In genomic region chr22:39526736-39527171, GRCh38 we compare ENCODE assay signal across 9 cellular contexts. TPM values are rescaled to one million over a fixed set of nuclear protein-coding genes. Genes with fewer than 3 reads are reported as not detected.
DNase-seq lines count a peak whose midpoint lies in the region; ATAC-seq and TF ChIP-seq lines count a peak whose summit lies in the region.
"Had no signal": no experiment of that assay in that cellular context is flagged by ENCODE, and none has a peak within 500 bp of the region (broad histone marks: within the 10 kb centered on the region; RNA-seq: fewer than 3 reads in every experiment).

No MANE protein-coding gene starts in this region.

- H3K36me3 ChIP-seq in KOPT-K1 (ENCODE audit: insufficient read depth, low read length): peaks cover 84% of the 10 kb centered on the region

- peak overlapping the region; percentile 98 for H3K4me3 Mint-ChIP-seq in activated T-helper 17 cell treated with anti-CD3 and anti-CD28 coated beads, Interleukin-2, amount 50 U/mL, for 72 hours
- peak overlapping the region; percentile 98 for H3K4me3 Mint-ChIP-seq in neural crest cell

- no peaks in the 10 kb centered on the region for H3K9me3 Mint-ChIP-seq in activated T-helper 17 cell treated with anti-CD3 and anti-CD28 coated beads, Interleukin-2, amount 50 U/mL, for 72 hours
- H3K9me3 Mint-ChIP-seq in neural crest cell: no peaks in the 10 kb centered on the region

- TF ChIP-seq CTCF in neural crest cell (conservative IDR thresholded peaks at IDR 0.05): no peak

- peak overlapping the region; percentile 46 for H3K27ac ChIP-seq in KOPT-K1 (ENCODE audit: low read depth, low read length, poor library complexity, severe bottlenecking)

- peak; percentile 18 for ATAC-seq in activated T-helper 17 cell treated with anti-CD3 and anti-CD28 coated beads, Interleukin-2, amount 50 U/mL, for 72 hours (replicated peaks)
- no peak for ATAC-seq in HG02970 (IDR thresholded peaks at IDR 0.05; ENCODE audit: low FRiP score, unreplicated experiment)

- H3K27ac Mint-ChIP-seq in activated T-helper 17 cell treated with anti-CD3 and anti-CD28 coated beads, Interleukin-2, amount 50 U/mL, for 72 hours: peak overlapping the region; percentile 87
- H3K27ac Mint-ChIP-seq in neural crest cell (ENCODE audit: unreplicated experiment): no peak overlapping the region

- DNase-seq in Daoy (ENCODE audit: low read depth) (peak; percentile 40), neural crest cell (ENCODE audit: low read depth, low spot score) (no peak), hypothalamus (lab: John Stamatoyannopoulos, UW) (no peak), HuH-7.5 (ENCODE audit: low spot score) (no peak), SHP77 treated with DMSO at 0.1 percent for 48 hours (lab: John Stamatoyannopoulos, UW) (no peak)

- no peaks in the 10 kb centered on the region for H3K27me3 Mint-ChIP-seq in activated T-helper 17 cell treated with anti-CD3 and anti-CD28 coated beads, Interleukin-2, amount 50 U/mL, for 72 hours
- peaks cover 38% of the 10 kb centered on the region for H3K27me3 Mint-ChIP-seq in neural crest cell (ENCODE audit: low read depth)

- H3K9me3 ChIP-seq in KOPT-K1 (ENCODE audit: insufficient read depth, low read length, poor library complexity, severe bottlenecking): no peaks in the 10 kb centered on the region

- peaks cover 93% of the 10 kb centered on the region for H3K36me3 Mint-ChIP-seq in activated T-helper 17 cell treated with anti-CD3 and anti-CD28 coated beads, Interleukin-2, amount 50 U/mL, for 72 hours (ENCODE audit: low read depth)
- peaks cover 34% of the 10 kb centered on the region for H3K36me3 Mint-ChIP-seq in neural crest cell (ENCODE audit: low read depth)

- peaks cover 62% of the 10 kb centered on the region for H3K4me1 Mint-ChIP-seq in activated T-helper 17 cell treated with anti-CD3 and anti-CD28 coated beads, Interleukin-2, amount 50 U/mL, for 72 hours
- H3K4me1 Mint-ChIP-seq in neural crest cell: peaks cover 81% of the 10 kb centered on the region

RNA-seq across cellular contexts. Expression of gene RPS19BP1, which starts 5.8 kb away (rescaled TPM):
- 208 and 302 TPM in 2 replicates for total RNA-seq in Daoy (2014; rRNA removed; shearing (Covaris generic))
- total RNA-seq in activated T-helper 17 cell treated with anti-CD3 and anti-CD28 coated beads, Interleukin-2, amount 50 U/mL, for 72 hours: 100 to 1,000 TPM in 1 of 2 donors, 10 to 100 TPM in 1; 61.3 to 102 TPM
- 67.5 and 72.6 TPM in 2 replicates for total RNA-seq in neural crest cell

RNA-seq across cellular contexts. Expression of gene ATF4, which starts 6.4 kb away (rescaled TPM):
- total RNA-seq in Daoy (2014; rRNA removed; shearing (Covaris generic)): 241 and 299 TPM in 2 replicates
- total RNA-seq in activated T-helper 17 cell treated with anti-CD3 and anti-CD28 coated beads, Interleukin-2, amount 50 U/mL, for 72 hours: 100 to 1,000 TPM; 338 to 432 TPM
- 363 and 364 TPM in 2 replicates for total RNA-seq in neural crest cell

RNA-seq across cellular contexts. Expression of gene MIEF1, which starts 24.7 kb away (rescaled TPM):
- 25.7 and 27.2 TPM in 2 replicates for total RNA-seq in Daoy (2014; rRNA removed; shearing (Covaris generic))
- 10 to 100 TPM; 34.7 to 54.0 TPM for total RNA-seq in activated T-helper 17 cell treated with anti-CD3 and anti-CD28 coated beads, Interleukin-2, amount 50 U/mL, for 72 hours
- 43.3 and 45.0 TPM in 2 replicates for total RNA-seq in neural crest cell

RNA-seq across cellular contexts. Expression of gene CACNA1I, which starts 43.8 kb away (rescaled TPM):
- not detected in 2 replicates for total RNA-seq in Daoy (2014; rRNA removed; shearing (Covaris generic))
- 1 to 10 TPM in 1 of 2 donors, under 1 TPM in 1; 0.84 to 5.3 TPM for total RNA-seq in activated T-helper 17 cell treated with anti-CD3 and anti-CD28 coated beads, Interleukin-2, amount 50 U/mL, for 72 hours
- 0.07 TPM in 2 replicates for total RNA-seq in neural crest cell
- total RNA-seq: RPMI7951 had no signal
